ENCODE assay signal across 8 cellular contexts in the genomic region with DNA sequence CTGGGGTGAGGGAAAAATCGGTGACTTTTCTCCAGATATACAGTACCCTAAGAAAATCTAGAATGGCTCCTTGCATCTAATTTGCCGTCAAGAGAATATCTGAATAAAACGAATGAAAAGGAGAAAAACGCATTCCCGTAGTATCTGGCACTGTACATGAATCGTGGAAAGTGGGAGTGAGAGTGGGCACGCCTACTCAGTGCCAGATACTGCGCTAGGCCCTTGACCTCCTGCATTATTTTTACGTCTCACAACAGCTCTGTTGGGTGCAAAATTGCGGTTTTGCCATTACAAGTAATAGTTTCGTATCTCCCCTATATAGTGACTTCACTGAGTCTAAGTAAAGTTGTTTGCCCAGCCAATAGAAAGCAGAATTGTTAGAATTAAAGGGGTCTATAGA. TPM values are rescaled to one million over a fixed set of nuclear protein-coding genes. Genes with fewer than 3 reads are reported as not detected.
DNase-seq lines count a peak whose midpoint lies in the region; ATAC-seq, FAIRE-seq and TF ChIP-seq lines count a peak whose summit lies in the region.

No MANE protein-coding gene starts in this region.

- H3K4me1 Mint-ChIP-seq in activated CD8-positive, alpha-beta memory T cell treated with anti-CD3 and anti-CD28 coated beads, Interleukin-2, amount 10 ng/mL, durations not matched to agents 7 days and 5 days, result peaks cover 54% of the 10 kb centered on the region
- H3K4me1 Mint-ChIP-seq in dendritic cell treated with granulocyte-macrophage colony-stimulating factor and Interleukin-4, amounts not matched to agents 40 ng/mL and 50 ng/mL, for 4 days (ENCODE audit: low read depth), result peaks cover 78% of the 10 kb centered on the region

- CTCF ChIA-PET in activated CD8-positive, alpha-beta memory T cell treated with anti-CD3 and anti-CD28 coated beads, Interleukin-2, amount 10 ng/mL, durations not matched to agents 7 days and 5 days (lab: Charles Lee), result no interaction called here

- H3K4me3 ChIP-seq in pancreas, result peak overlapping the region in 3 of 4 donors; percentile 15 to 56 (median 36)

- H3K27me3 Mint-ChIP-seq in activated CD8-positive, alpha-beta memory T cell treated with anti-CD3 and anti-CD28 coated beads, Interleukin-2, amount 10 ng/mL, durations not matched to agents 7 days and 5 days, result peaks cover 49% of the 10 kb centered on the region
- peaks cover 5% of the 10 kb centered on the region for H3K27me3 Mint-ChIP-seq in dendritic cell treated with granulocyte-macrophage colony-stimulating factor and Interleukin-4, amounts not matched to agents 40 ng/mL and 50 ng/mL, for 4 days

- peaks cover 0 to 3% (median 0%) of the 10 kb centered on the region in 3 donors for H3K4me1 ChIP-seq in pancreas

- H3K9me3 ChIP-seq in pancreas, result no peaks in the 10 kb centered on the region

- DNase-seq in activated CD8-positive, alpha-beta memory T cell treated with anti-CD3 and anti-CD28 coated beads, Interleukin-2, amount 10 ng/mL, durations not matched to agents 7 days and 5 days, result no peak
- DNase-seq in activated CD8-positive, alpha-beta memory T cell treated with anti-CD3 and anti-CD28 coated beads for 24 hours, result no peak
- no peak for DNase-seq in pancreas
- no peak for DNase-seq in AG08396 (ENCODE audit: low spot score)
- DNase-seq in left colon, result no peak
- DNase-seq in activated naive CD4-positive, alpha-beta T cell treated with Interleukin-2 at 50 U/mL for 16 hours, result no peak

- peak overlapping the region in 1 of 4 donors; percentile 37 for H3K27ac ChIP-seq in pancreas

- H3K36me3 Mint-ChIP-seq in activated CD8-positive, alpha-beta memory T cell treated with anti-CD3 and anti-CD28 coated beads, Interleukin-2, amount 10 ng/mL, durations not matched to agents 7 days and 5 days, result peaks cover 10% of the 10 kb centered on the region
- H3K36me3 Mint-ChIP-seq in dendritic cell treated with granulocyte-macrophage colony-stimulating factor and Interleukin-4, amounts not matched to agents 40 ng/mL and 50 ng/mL, for 4 days (ENCODE audit: low read depth), result no peaks in the 10 kb centered on the region

- no peak for ATAC-seq in activated CD8-positive, alpha-beta memory T cell treated with anti-CD3 and anti-CD28 coated beads, Interleukin-2, amount 10 ng/mL, durations not matched to agents 7 days and 5 days
- ATAC-seq in HG03135 (IDR thresholded peaks at IDR 0.05; ENCODE audit: unreplicated experiment) (peak; percentile 29), pancreas (no peak), left colon (no peak)

- WGBS in pancreas, 2 donors, result 72 to 76% methylated on average over 11 of the region's 11 CpGs

- H3K27me3 ChIP-seq in pancreas, result peaks cover 0 to 11% (median 3%) of the 10 kb centered on the region in 4 donors

- no peak for TF ChIP-seq CTCF in pancreas (IDR thresholded peaks at IDR 0.05)

- peak overlapping the region; percentile 69 for H3K4me3 Mint-ChIP-seq in activated CD8-positive, alpha-beta memory T cell treated with anti-CD3 and anti-CD28 coated beads, Interleukin-2, amount 10 ng/mL, durations not matched to agents 7 days and 5 days
- H3K4me3 Mint-ChIP-seq in dendritic cell treated with granulocyte-macrophage colony-stimulating factor and Interleukin-4, amounts not matched to agents 40 ng/mL and 50 ng/mL, for 4 days, result peak overlapping the region; percentile 73

- FAIRE-seq in pancreas (lab: Jason Lieb, UNC), result no peak

- H3K9me3 Mint-ChIP-seq in activated CD8-positive, alpha-beta memory T cell treated with anti-CD3 and anti-CD28 coated beads, Interleukin-2, amount 10 ng/mL, durations not matched to agents 7 days and 5 days (ENCODE audit: low read depth), result no peaks in the 10 kb centered on the region
- H3K9me3 Mint-ChIP-seq in dendritic cell treated with granulocyte-macrophage colony-stimulating factor and Interleukin-4, amounts not matched to agents 40 ng/mL and 50 ng/mL, for 4 days, result no peaks in the 10 kb centered on the region

- H3K27ac Mint-ChIP-seq in activated CD8-positive, alpha-beta memory T cell treated with anti-CD3 and anti-CD28 coated beads, Interleukin-2, amount 10 ng/mL, durations not matched to agents 7 days and 5 days, result peak overlapping the region; percentile 37
- peak overlapping the region; percentile 93 for H3K27ac Mint-ChIP-seq in dendritic cell treated with granulocyte-macrophage colony-stimulating factor and Interleukin-4, amounts not matched to agents 40 ng/mL and 50 ng/mL, for 4 days

- intact Hi-C loops in dendritic cell treated with granulocyte-macrophage colony-stimulating factor and Interleukin-4, amounts not matched to agents 40 ng/mL and 50 ng/mL, for 4 days (cut with micrococcal nuclease), result no loop called here
- intact Hi-C loops in pancreas (cut with DNase I) (no loop called here), left colon (cut with DNase I, micrococcal nuclease) (no loop called here)

- no peaks in the 10 kb centered on the region for H3K36me3 ChIP-seq in pancreas

RNA-seq across cellular contexts. Expression of a gene that starts 1.3 kb away (rescaled TPM):
- total RNA-seq in activated CD8-positive, alpha-beta memory T cell treated with anti-CD3 and anti-CD28 coated beads, Interleukin-2, amount 10 ng/mL, durations not matched to agents 7 days and 5 days, result 10 to 100 TPM in 1 of 2 experiments, 1 to 10 TPM in 1; 3.8 to 13.8 TPM
- total RNA-seq in pancreas (1 to 10 TPM in 2 of 6 donors, under 1 TPM in 3, not detected in 1; 0.44 to 4.2 (median 0.98) TPM), left colon (1 to 10 TPM in 1 of 2 donors, under 1 TPM in 1; 0.61 to 4.2 TPM)
- 1 to 10 TPM; 1.3 to 1.4 TPM for polyA plus RNA-seq in pancreas

RNA-seq across cellular contexts. Expression of a gene that starts 48.9 kb away (rescaled TPM):
- total RNA-seq in activated CD8-positive, alpha-beta memory T cell treated with anti-CD3 and anti-CD28 coated beads, Interleukin-2, amount 10 ng/mL, durations not matched to agents 7 days and 5 days, result not detected
- total RNA-seq in pancreas, result under 1 TPM; 0.04 to 0.41 (median 0.13) TPM
- polyA plus RNA-seq in pancreas, result under 1 TPM; 0.08 to 0.12 TPM
- under 1 TPM; 0.18 to 0.64 TPM for total RNA-seq in left colon
